ENCODE assay signal across 8 cellular contexts in the genomic region with DNA sequence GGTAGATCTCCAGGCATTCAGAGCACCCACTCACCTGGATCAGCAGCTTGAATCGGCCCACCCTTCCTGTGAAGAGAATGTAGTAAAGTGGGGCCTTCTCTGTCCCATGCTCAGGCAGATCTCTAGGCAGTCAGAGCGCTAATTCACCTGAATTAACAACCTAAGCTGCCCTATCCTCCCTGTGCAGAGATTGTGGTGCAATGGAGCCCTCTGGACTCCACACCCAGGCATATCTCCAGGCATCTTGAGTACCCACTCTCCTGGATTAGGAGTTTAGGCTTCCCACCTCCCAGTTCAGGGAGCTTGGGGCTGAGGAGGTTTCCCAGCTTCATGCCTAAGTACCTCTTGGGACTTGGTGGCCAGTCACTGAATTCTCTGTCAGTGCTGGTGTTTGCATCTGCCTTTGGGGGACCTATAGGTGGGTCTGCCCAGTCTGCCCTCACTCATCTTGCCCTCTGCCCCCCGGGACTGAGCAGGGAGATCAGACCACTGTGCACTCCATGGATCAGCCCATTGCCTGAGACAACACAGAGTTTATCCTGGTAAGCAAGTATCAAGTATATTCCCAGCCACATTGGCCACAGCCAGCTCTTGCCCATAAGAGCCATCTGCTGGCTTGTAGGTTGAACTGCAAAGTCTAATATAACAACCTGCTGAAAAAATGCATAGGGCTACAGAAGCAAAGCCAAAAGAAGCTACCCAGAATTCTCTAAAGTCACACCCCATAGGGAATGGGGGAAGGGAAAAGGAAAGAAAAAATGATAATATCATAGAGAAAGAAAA.
A peak's percentile ranks its signal among the peaks of the same experiment; 100 is the strongest.
DNase-seq lines count a peak whose midpoint lies in the region; ATAC-seq and TF ChIP-seq lines count a peak whose summit lies in the region.

No MANE protein-coding gene starts in this region.

- in situ Hi-C loops in SK-MEL-5 (cut with HindIII; ENCODE audit: low pct_unique_long_range_greater_than_20kb, low sequenced_read_pairs), result no loop called here

- no peak overlapping the region for H3K27ac ChIP-seq in DOHH2 (ENCODE audit: low read depth, low read length)

- H3K4me3 ChIP-seq in DOHH2 (ENCODE audit: low read length) (no peak overlapping the region), kidney epithelial cell (ENCODE audit: low read depth, low read length) (no peak overlapping the region)

- H3K79me2 ChIP-seq in DOHH2 (ENCODE audit: control insufficient read depth, low read length), result no peaks in the 10 kb centered on the region

- H3K4me2 ChIP-seq in DOHH2 (ENCODE audit: low read length), result no peak overlapping the region

- TF ChIP-seq CTCF in DOHH2 (IDR thresholded peaks at IDR 0.05; ENCODE audit: low read depth, low read length, poor library complexity, severe bottlenecking) (peak; percentile 38), kidney epithelial cell (IDR thresholded peaks at IDR 0.05; ENCODE audit: insufficient read depth, low read length, poor library complexity, severe bottlenecking) (peak; percentile 50)

- H3K9me3 ChIP-seq in DOHH2 (ENCODE audit: control insufficient read depth, insufficient read depth, low read length), result no peaks in the 10 kb centered on the region

- no peaks in the 10 kb centered on the region for H4K20me1 ChIP-seq in DOHH2 (ENCODE audit: control insufficient read depth, insufficient read depth, low read depth, low read length)

- no peaks in the 10 kb centered on the region for H3K9me2 ChIP-seq in DOHH2 (replicated peaks; ENCODE audit: control insufficient read depth, low read length)

- DNase-seq in SK-MEL-5 (ENCODE audit: low read depth, low spot score) (peak; percentile 32), kidney epithelial cell (ENCODE audit: low read depth) (no peak)
- DNase-seq in activated CD8-positive, alpha-beta memory T cell treated with anti-CD3 and anti-CD28 coated beads, Interleukin-2, amount 50 U/mL, for 48 hours, result no peak
- no peak for DNase-seq in stimulated activated naive CD4-positive, alpha-beta T cell (lab: John Stamatoyannopoulos, UW)

- no peaks in the 10 kb centered on the region for H3K4me1 ChIP-seq in DOHH2 (ENCODE audit: control insufficient read depth, low read length)

- H3F3A ChIP-seq in DOHH2 (ENCODE audit: control insufficient read depth, insufficient read depth), result no peaks in the 10 kb centered on the region

- H3K36me3 ChIP-seq in DOHH2 (ENCODE audit: control insufficient read depth, low read length) (no peaks in the 10 kb centered on the region), kidney epithelial cell (ENCODE audit: control insufficient read depth, insufficient read depth, low read length) (no peaks in the 10 kb centered on the region)

- H3K27me3 ChIP-seq in DOHH2 (ENCODE audit: control insufficient read depth, low read length), result no peaks in the 10 kb centered on the region
- H3K27me3 ChIP-seq in kidney epithelial cell (ENCODE audit: control insufficient read depth, insufficient read depth, low read length), result no peaks in the 10 kb centered on the region

- ATAC-seq in HG02759 (IDR thresholded peaks at IDR 0.05; ENCODE audit: unreplicated experiment) (peak; percentile 48), HG03025 (IDR thresholded peaks at IDR 0.05; ENCODE audit: low FRiP score, unreplicated experiment) (no peak)
- no peak for ATAC-seq in activated CD4-positive, CD25-positive, alpha-beta regulatory T cell treated with anti-CD3 and anti-CD28 coated beads, Interleukin-2, amount 50 U/mL, for 24 hours
